In genomic region chr3:142976621-142977398, GRCh38 we compare ENCODE assay signal across 1 cellular context.
TF ChIP-seq lines count a peak whose summit lies in the region.

No MANE protein-coding gene starts in this region.

TF ChIP-seq in SK-N-SH, 30 proteins besides CTCF, POLR2A, EP300 and RAD21 (continued from another document):
- TF ChIP-seq REST (IDR thresholded peaks at IDR 0.05; ENCODE audit: low read depth, low read length) (peak; percentile 44; the same call in 1 of the 2 replicates), SMC3 (IDR thresholded peaks at IDR 0.05; ENCODE audit: low read depth, low read length) (no peak), IRF3 (IDR thresholded peaks at IDR 0.05; ENCODE audit: low read depth, low read length) (no peak), SIN3A (IDR thresholded peaks at IDR 0.05; ENCODE audit: borderline replicate concordance, low read depth, low read length) (no peak), FOXJ3 (CRISPR knock-in tag; IDR thresholded peaks at IDR 0.05) (no peak), MEF2A (IDR thresholded peaks at IDR 0.05; ENCODE audit: borderline replicate concordance, low read depth) (no peak), RXRA (IDR thresholded peaks at IDR 0.05; ENCODE audit: borderline replicate concordance, low read depth) (0 out of 2 replicates have a peak, but pooled peaks have one; percentile 37), NRF1 (IDR thresholded peaks at IDR 0.05; ENCODE audit: low read depth, low read length) (no peak), MXI1 (IDR thresholded peaks at IDR 0.05; ENCODE audit: low read depth, low read length) (peak; percentile 70), ELF1 (IDR thresholded peaks at IDR 0.05) (no peak), POLR2AphosphoS5 (IDR thresholded peaks at IDR 0.05; ENCODE audit: low read depth, low read length) (no peak; the same call in 1 of the 2 replicates), FOXM1 (IDR thresholded peaks at IDR 0.05; ENCODE audit: low read depth) (no peak), EZH2phosphoT487 (IDR thresholded peaks at IDR 0.05; ENCODE audit: borderline replicate concordance, low read depth) (no peak), NFIC (IDR thresholded peaks at IDR 0.05; ENCODE audit: borderline replicate concordance) (peak; percentile 96), RCOR1 (IDR thresholded peaks at IDR 0.05; ENCODE audit: low read length) (0 out of 2 replicates have a peak, but pooled peaks have one; percentile 46), CHD2 (IDR thresholded peaks at IDR 0.05; ENCODE audit: low read length, partially characterized antibody) (peak; percentile 20), TCF12 (IDR thresholded peaks at IDR 0.05) (peak; percentile 76), YY1 (IDR thresholded peaks at IDR 0.05; ENCODE audit: low read depth) (no peak)
- TF ChIP-seq, protein P1, sequence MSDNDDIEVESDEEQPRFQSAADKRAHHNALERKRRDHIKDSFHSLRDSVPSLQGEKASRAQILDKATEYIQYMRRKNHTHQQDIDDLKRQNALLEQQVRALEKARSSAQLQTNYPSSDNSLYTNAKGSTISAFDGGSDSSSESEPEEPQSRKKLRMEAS (IDR thresholded peaks at IDR 0.05; ENCODE audit: low read depth): peak; percentile 75; the same call in 1 of the 2 replicates
- TF ChIP-seq, protein P2, sequence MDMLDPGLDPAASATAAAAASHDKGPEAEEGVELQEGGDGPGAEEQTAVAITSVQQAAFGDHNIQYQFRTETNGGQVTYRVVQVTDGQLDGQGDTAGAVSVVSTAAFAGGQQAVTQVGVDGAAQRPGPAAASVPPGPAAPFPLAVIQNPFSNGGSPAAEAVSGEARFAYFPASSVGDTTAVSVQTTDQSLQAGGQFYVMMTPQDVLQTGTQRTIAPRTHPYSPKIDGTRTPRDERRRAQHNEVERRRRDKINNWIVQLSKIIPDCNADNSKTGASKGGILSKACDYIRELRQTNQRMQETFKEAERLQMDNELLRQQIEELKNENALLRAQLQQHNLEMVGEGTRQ (IDR thresholded peaks at IDR 0.05; ENCODE audit: borderline replicate concordance, low read depth, low read length): no peak
- TF ChIP-seq, protein P3, sequence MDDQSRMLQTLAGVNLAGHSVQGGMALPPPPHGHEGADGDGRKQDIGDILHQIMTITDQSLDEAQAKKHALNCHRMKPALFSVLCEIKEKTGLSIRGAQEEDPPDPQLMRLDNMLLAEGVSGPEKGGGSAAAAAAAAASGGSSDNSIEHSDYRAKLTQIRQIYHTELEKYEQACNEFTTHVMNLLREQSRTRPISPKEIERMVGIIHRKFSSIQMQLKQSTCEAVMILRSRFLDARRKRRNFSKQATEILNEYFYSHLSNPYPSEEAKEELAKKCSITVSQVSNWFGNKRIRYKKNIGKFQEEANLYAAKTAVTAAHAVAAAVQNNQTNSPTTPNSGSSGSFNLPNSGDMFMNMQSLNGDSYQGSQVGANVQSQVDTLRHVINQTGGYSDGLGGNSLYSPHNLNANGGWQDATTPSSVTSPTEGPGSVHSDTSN (IDR thresholded peaks at IDR 0.05): peak; percentile 47
TF ChIP-seq in SK-N-SH: peak in this region for 13.
